Comparison of ENCODE assay signal across 21 cellular contexts in the genomic region with DNA sequence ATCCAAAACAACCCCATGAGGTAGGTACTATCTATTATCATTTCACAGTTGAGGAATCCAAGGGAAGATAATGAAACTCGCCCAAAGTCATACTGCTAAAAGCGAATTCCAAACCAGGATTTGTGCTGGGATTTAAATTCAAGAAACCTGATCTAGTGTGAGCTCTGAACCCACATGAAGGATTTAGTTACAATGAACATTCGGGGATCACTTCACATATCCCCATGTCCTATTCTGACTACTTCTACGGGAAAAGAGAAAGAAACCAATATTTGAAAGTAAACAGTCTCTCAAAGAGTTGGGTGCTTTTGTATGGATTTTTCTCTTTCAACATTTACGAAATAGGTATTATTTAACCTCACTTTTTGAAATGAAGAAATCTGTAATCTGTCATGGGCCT.
"Had no signal": no experiment of that assay in that cellular context is flagged by ENCODE, and none has a peak within 500 bp of the region (broad histone marks: within the 10 kb centered on the region; RNA-seq: fewer than 3 reads in every experiment).

No MANE protein-coding gene starts in this region.

- DNase-seq: cortex of kidney; effector memory CD8-positive, alpha-beta T cell; esophagus squamous epithelium; kidney; left cardiac atrium; left ventricle myocardium superior; mesenchymal stem cell; naive B cell; psoas muscle; retina; stimulated activated CD4-positive, alpha-beta T cell treated with anti-CD3 and anti-CD28 coated beads, Interleukin-12 subunit alpha, Interleukin-12 subunit beta, amount 100 ng/mL, for 4 hours; stimulated activated naive CD4-positive, alpha-beta T cell; stomach; substantia nigra; transverse colon had no signal

- H3K36me3 ChIP-seq: gastroesophageal sphincter, thoracic aorta, transverse colon had no signal

- H3K27ac Mint-ChIP-seq: naive B cell, nephron had no signal

- H3K4me3 ChIP-seq: esophagus squamous epithelium, gastroesophageal sphincter, hepatocyte, lung, psoas muscle, stomach, thoracic aorta, transverse colon had no signal

- H3K9me3 ChIP-seq: esophagus squamous epithelium, gastroesophageal sphincter, psoas muscle, stomach, thoracic aorta, transverse colon had no signal

- ATAC-seq: effector memory CD8-positive, alpha-beta T cell; gastroesophageal sphincter; left cardiac atrium; left ventricle myocardium superior; psoas muscle; sciatic nerve had no signal

- H3K4me3 Mint-ChIP-seq: naive B cell, nephron had no signal

- H3K9me3 Mint-ChIP-seq: effector memory CD8-positive, alpha-beta T cell; naive B cell; nephron had no signal

- H3K27ac ChIP-seq: esophagus squamous epithelium, gastroesophageal sphincter, hepatocyte, psoas muscle, stomach, thoracic aorta, transverse colon had no signal

- H3K27me3 Mint-ChIP-seq: effector memory CD8-positive, alpha-beta T cell; naive B cell had no signal

- H3K27me3 ChIP-seq: esophagus squamous epithelium, gastroesophageal sphincter, hepatocyte, stomach, transverse colon had no signal
